In genomic region chr12:89040146-89040964, GRCh38 we compare ENCODE assay signal across 1 cellular context.
TF ChIP-seq lines count a peak whose summit lies in the region.

No MANE protein-coding gene starts in this region.

TF ChIP-seq in HEK293, 187 proteins besides CTCF, POLR2A, EP300 and RAD21 (continued from another document):
- TF ChIP-seq ZNF292 (tag by site-specific recombination; IDR thresholded peaks at IDR 0.05; ENCODE audit: borderline replicate concordance, low read depth) (no peak), ZBTB1 (tag by site-specific recombination; IDR thresholded peaks at IDR 0.05) (no peak), ZBTB17 (tag by site-specific recombination; IDR thresholded peaks at IDR 0.05) (no peak), ZIC2 (tag by site-specific recombination; IDR thresholded peaks at IDR 0.05) (peak; percentile 48; the same call in 1 of the 2 replicates), ZNF133 (tag by site-specific recombination; IDR thresholded peaks at IDR 0.05) (no peak), ZNF175 (tag by site-specific recombination; IDR thresholded peaks at IDR 0.05) (no peak), ZNF221 (tag by site-specific recombination; IDR thresholded peaks at IDR 0.05; ENCODE audit: borderline replicate concordance) (no peak), ZNF324 (tag by site-specific recombination; IDR thresholded peaks at IDR 0.05) (no peak), GLI2 (tag by site-specific recombination; IDR thresholded peaks at IDR 0.05; ENCODE audit: borderline replicate concordance, low read depth) (no peak), ZNF266 (tag by site-specific recombination; IDR thresholded peaks at IDR 0.05; ENCODE audit: low read depth) (no peak), MYNN (tag by site-specific recombination; IDR thresholded peaks at IDR 0.05; ENCODE audit: borderline replicate concordance) (no peak), ZBTB8A (tag by site-specific recombination; IDR thresholded peaks at IDR 0.05) (peak; percentile 47; the same call in 1 of the 2 replicates), SCRT1 (tag by site-specific recombination; IDR thresholded peaks at IDR 0.05; ENCODE audit: borderline replicate concordance) (peak; percentile 78; the same call in 1 of the 2 replicates), REPIN1 (tag by site-specific recombination; IDR thresholded peaks at IDR 0.05; ENCODE audit: low read depth) (no peak)
- TF ChIP-seq, protein P1, sequence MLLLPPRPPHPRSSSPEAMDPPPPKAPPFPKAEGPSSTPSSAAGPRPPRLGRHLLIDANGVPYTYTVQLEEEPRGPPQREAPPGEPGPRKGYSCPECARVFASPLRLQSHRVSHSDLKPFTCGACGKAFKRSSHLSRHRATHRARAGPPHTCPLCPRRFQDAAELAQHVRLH (tag by site-specific recombination; IDR thresholded peaks at IDR 0.05) = no peak
- TF ChIP-seq, protein P2, sequence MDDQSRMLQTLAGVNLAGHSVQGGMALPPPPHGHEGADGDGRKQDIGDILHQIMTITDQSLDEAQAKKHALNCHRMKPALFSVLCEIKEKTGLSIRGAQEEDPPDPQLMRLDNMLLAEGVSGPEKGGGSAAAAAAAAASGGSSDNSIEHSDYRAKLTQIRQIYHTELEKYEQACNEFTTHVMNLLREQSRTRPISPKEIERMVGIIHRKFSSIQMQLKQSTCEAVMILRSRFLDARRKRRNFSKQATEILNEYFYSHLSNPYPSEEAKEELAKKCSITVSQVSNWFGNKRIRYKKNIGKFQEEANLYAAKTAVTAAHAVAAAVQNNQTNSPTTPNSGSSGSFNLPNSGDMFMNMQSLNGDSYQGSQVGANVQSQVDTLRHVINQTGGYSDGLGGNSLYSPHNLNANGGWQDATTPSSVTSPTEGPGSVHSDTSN (CRISPR knock-in tag; IDR thresholded peaks at IDR 0.05) = no peak
- TF ChIP-seq, protein P3, sequence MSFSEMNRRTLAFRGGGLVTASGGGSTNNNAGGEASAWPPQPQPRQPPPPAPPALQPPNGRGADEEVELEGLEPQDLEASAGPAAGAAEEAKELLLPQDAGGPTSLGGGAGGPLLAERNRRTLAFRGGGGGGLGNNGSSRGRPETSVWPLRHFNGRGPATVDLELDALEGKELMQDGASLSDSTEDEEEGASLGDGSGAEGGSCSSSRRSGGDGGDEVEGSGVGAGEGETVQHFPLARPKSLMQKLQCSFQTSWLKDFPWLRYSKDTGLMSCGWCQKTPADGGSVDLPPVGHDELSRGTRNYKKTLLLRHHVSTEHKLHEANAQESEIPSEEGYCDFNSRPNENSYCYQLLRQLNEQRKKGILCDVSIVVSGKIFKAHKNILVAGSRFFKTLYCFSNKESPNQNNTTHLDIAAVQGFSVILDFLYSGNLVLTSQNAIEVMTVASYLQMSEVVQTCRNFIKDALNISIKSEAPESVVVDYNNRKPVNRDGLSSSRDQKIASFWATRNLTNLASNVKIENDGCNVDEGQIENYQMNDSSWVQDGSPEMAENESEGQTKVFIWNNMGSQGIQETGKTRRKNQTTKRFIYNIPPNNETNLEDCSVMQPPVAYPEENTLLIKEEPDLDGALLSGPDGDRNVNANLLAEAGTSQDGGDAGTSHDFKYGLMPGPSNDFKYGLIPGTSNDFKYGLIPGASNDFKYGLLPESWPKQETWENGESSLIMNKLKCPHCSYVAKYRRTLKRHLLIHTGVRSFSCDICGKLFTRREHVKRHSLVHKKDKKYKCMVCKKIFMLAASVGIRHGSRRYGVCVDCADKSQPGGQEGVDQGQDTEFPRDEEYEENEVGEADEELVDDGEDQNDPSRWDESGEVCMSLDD (tag by site-specific recombination; IDR thresholded peaks at IDR 0.05) = no peak
